In the genomic region with DNA sequence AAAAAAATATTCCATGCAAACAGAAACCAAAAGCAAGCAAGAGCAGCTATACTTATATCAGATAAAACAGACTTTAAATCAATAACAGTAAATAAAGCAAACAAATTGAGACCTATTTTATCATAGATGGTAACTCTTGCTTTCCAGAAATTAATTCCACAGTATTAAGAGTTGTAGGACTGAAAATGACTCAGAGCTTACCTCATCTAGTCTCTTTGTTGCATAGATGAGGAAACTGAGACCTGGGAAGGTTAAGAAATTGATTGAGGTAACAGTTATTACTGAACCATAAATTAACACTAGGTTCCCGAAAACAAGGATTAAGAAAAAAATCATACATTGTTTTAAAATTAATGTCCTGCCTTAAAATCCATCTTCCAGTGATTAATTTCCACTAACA, we compare ENCODE assay signal across 14 cellular contexts.
DNase-seq lines count a peak whose midpoint lies in the region; ATAC-seq and TF ChIP-seq lines count a peak whose summit lies in the region.
"Had no signal": no experiment of that assay in that cellular context is flagged by ENCODE, and none has a peak within 500 bp of the region (broad histone marks: within the 10 kb centered on the region; RNA-seq: fewer than 3 reads in every experiment).

No MANE protein-coding gene starts in this region.

- H3K9me3 ChIP-seq in PC-9 (ENCODE audit: insufficient read depth, low read depth) (peaks cover 10% of the 10 kb centered on the region), smooth muscle cell (replicated peaks; ENCODE audit: low read depth) (no peaks in the 10 kb centered on the region)
- H3K9me3 ChIP-seq: BE2C had no signal

- ATAC-seq in esophagus mucosa (peak; percentile 76), HG02588 (IDR thresholded peaks at IDR 0.05; ENCODE audit: unreplicated experiment) (no peak)
- ATAC-seq: GM23338 had no signal

- H3K4me1 ChIP-seq in PC-9 (replicated peaks; ENCODE audit: insufficient read depth) (peaks cover 56% of the 10 kb centered on the region), smooth muscle cell (ENCODE audit: low read depth) (peaks cover 8% of the 10 kb centered on the region)
- H3K4me1 ChIP-seq: BE2C had no signal

- CTCF ChIA-PET in PC-9 (lab: Charles Lee) = no interaction called here

- H3K9me3 Mint-ChIP-seq in activated T-helper 2 cell treated with anti-CD3 and anti-CD28 coated beads, Interferon-gamma antibody, Interleukin-2, Interleukin-4, amounts not matched to agents 10 μg/mL and 5 μg/mL and 100 μg/mL, durations not matched to agents 14 hours and 24 hours and 36 hours = peaks cover 24% of the 10 kb centered on the region

- intact Hi-C loops in PC-9 (cut with micrococcal nuclease; ENCODE audit: unreplicated experiment) = no loop called here
- intact Hi-C loops in activated T-helper 2 cell treated with anti-CD3 and anti-CD28 coated beads, Interferon-gamma antibody, Interleukin-2, Interleukin-4, amounts not matched to agents 10 μg/mL and 5 μg/mL and 100 μg/mL, durations not matched to agents 14 hours and 24 hours and 36 hours (cut with micrococcal nuclease) = no loop called here

- H3K4me2 ChIP-seq in PC-9 (no peak overlapping the region), smooth muscle cell (no peak overlapping the region)
- H3K4me2 ChIP-seq: GM23338 had no signal

- H3K79me2 ChIP-seq in PC-9 (ENCODE audit: low read depth) = peaks cover 55% of the 10 kb centered on the region
- no peaks in the 10 kb centered on the region for H3K79me2 ChIP-seq in smooth muscle cell (ENCODE audit: low read depth)

- no peaks in the 10 kb centered on the region for H3K9me2 ChIP-seq in PC-9 (ENCODE audit: insufficient read depth)

- WGBS in smooth muscle cell (ENCODE audit: low lambda C conversion rate) = 86% methylated on average over 1 of the region's 1 CpG

- BruUV-seq in PC-9 (replicated peaks; lab: Mats Ljungman, UMichigan) = no TSS peak

- peaks cover 26% of the 10 kb centered on the region for H3K4me1 Mint-ChIP-seq in activated T-helper 2 cell treated with anti-CD3 and anti-CD28 coated beads, Interferon-gamma antibody, Interleukin-2, Interleukin-4, amounts not matched to agents 10 μg/mL and 5 μg/mL and 100 μg/mL, durations not matched to agents 14 hours and 24 hours and 36 hours (ENCODE audit: low read depth)
- H3K4me1 Mint-ChIP-seq: CD4-positive, alpha-beta memory T cell had no signal

- H3K27ac ChIP-seq in PC-9 (peak overlapping the region; percentile 78), smooth muscle cell (ENCODE audit: low read depth) (peak overlapping the region; percentile 24)
- H3K27ac ChIP-seq: C4-2B had no signal

- no peak overlapping the region for H2AFZ ChIP-seq in PC-9
- H2AFZ ChIP-seq in smooth muscle cell (ENCODE audit: low read depth) = no peak overlapping the region
- H2AFZ ChIP-seq: GM23338 had no signal

- H3K27me3 ChIP-seq in PC-9 (ENCODE audit: insufficient read depth, low read depth) = no peaks in the 10 kb centered on the region
- no peaks in the 10 kb centered on the region for H3K27me3 ChIP-seq in smooth muscle cell (ENCODE audit: low read depth)
- H3K27me3 ChIP-seq: BE2C had no signal

- no peaks in the 10 kb centered on the region for H4K20me1 ChIP-seq in PC-9 (ENCODE audit: insufficient read depth)
- H4K20me1 ChIP-seq in smooth muscle cell (ENCODE audit: low read depth) = no peaks in the 10 kb centered on the region

- TF ChIP-seq CTCF in PC-9 (conservative IDR thresholded peaks at IDR 0.05) = no peak
- TF ChIP-seq CTCF in smooth muscle cell (IDR thresholded peaks at IDR 0.05; ENCODE audit: borderline replicate concordance, insufficient read depth, poor library complexity, severe bottlenecking) = no peak

- peaks cover 19% of the 10 kb centered on the region for H3K36me3 Mint-ChIP-seq in activated T-helper 2 cell treated with anti-CD3 and anti-CD28 coated beads, Interferon-gamma antibody, Interleukin-2, Interleukin-4, amounts not matched to agents 10 μg/mL and 5 μg/mL and 100 μg/mL, durations not matched to agents 14 hours and 24 hours and 36 hours (ENCODE audit: low read depth)

- no peak overlapping the region for H3K9ac ChIP-seq in smooth muscle cell (ENCODE audit: low read depth)

- H3K4me3 Mint-ChIP-seq in activated T-helper 2 cell treated with anti-CD3 and anti-CD28 coated beads, Interferon-gamma antibody, Interleukin-2, Interleukin-4, amounts not matched to agents 10 μg/mL and 5 μg/mL and 100 μg/mL, durations not matched to agents 14 hours and 24 hours and 36 hours (ENCODE audit: low read depth) = no peak overlapping the region
- H3K4me3 Mint-ChIP-seq: CD4-positive, alpha-beta memory T cell; GM23338 had no signal

- peak overlapping the region; percentile 43 for H3K27ac Mint-ChIP-seq in activated T-helper 2 cell treated with anti-CD3 and anti-CD28 coated beads, Interferon-gamma antibody, Interleukin-2, Interleukin-4, amounts not matched to agents 10 μg/mL and 5 μg/mL and 100 μg/mL, durations not matched to agents 14 hours and 24 hours and 36 hours
- H3K27ac Mint-ChIP-seq: CD4-positive, alpha-beta memory T cell; GM23338 had no signal

- H3K36me3 ChIP-seq in PC-9 (ENCODE audit: low read depth) (no peaks in the 10 kb centered on the region), smooth muscle cell (ENCODE audit: low read depth) (no peaks in the 10 kb centered on the region)
- H3K36me3 ChIP-seq: BE2C had no signal

- peaks cover 21% of the 10 kb centered on the region; the same call in 1 of the 2 replicates for H3F3A ChIP-seq in PC-9 (ENCODE audit: insufficient read depth, low read depth)
- H3F3A ChIP-seq in smooth muscle cell (ENCODE audit: low read depth) = no peaks in the 10 kb centered on the region

- no peak overlapping the region; the same call in 1 of the 2 replicates for H3K4me3 ChIP-seq in PC-9
- no peak overlapping the region for H3K4me3 ChIP-seq in smooth muscle cell
- H3K4me3 ChIP-seq: GM23338 had no signal

- POLR2A ChIA-PET in PC-9 (lab: Charles Lee; ENCODE audit: unreplicated experiment) = no interaction called here

- no peaks in the 10 kb centered on the region for H3K27me3 Mint-ChIP-seq in activated T-helper 2 cell treated with anti-CD3 and anti-CD28 coated beads, Interferon-gamma antibody, Interleukin-2, Interleukin-4, amounts not matched to agents 10 μg/mL and 5 μg/mL and 100 μg/mL, durations not matched to agents 14 hours and 24 hours and 36 hours (ENCODE audit: low read depth)
- H3K27me3 Mint-ChIP-seq: CD4-positive, alpha-beta memory T cell had no signal

- DNase-seq in PC-9 (no peak), smooth muscle cell (lab: John Stamatoyannopoulos, UW; ENCODE audit: unreplicated experiment) (no peak), HuH-7 (ENCODE audit: low spot score) (no peak), SK-N-DZ (ENCODE audit: low spot score) (no peak)
- DNase-seq in activated T-helper 2 cell treated with anti-CD3 and anti-CD28 coated beads, Interferon-gamma antibody, Interleukin-2, Interleukin-4, amounts not matched to agents 10 μg/mL and 5 μg/mL and 100 μg/mL, durations not matched to agents 14 hours and 24 hours and 36 hours (ENCODE audit: low spot score) = no peak
- DNase-seq: BE2C; CD4-positive, alpha-beta memory T cell; DMS153; DMS79 treated with DMSO at 0.1 percent for 48 hours; H7 had no signal
